Comparison of ENCODE assay signal across 19 cellular contexts in the genomic region with DNA sequence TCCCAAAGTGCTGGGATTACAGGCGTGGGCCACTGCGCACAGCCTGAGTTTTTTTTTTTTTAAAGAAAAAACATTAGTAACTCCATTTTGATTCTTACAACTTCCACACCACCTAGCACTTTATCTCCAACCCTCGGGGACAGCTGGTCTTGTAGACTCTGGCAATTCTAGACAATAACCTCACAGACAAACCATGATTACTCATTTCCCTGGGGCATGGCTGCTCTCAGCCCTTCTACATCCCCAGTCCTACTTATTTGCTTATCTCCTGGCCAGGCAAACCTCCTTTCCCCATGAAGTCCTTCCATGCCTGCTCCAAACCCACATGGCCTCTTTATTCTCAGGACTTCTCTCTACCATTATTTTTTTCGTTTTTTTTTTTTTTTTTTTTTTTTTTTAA.
DNase-seq lines count a peak whose midpoint lies in the region; ATAC-seq and TF ChIP-seq lines count a peak whose summit lies in the region.
"Had no signal": no experiment of that assay in that cellular context is flagged by ENCODE, and none has a peak within 500 bp of the region (broad histone marks: within the 10 kb centered on the region; RNA-seq: fewer than 3 reads in every experiment).

No MANE protein-coding gene starts in this region.

- no TSS peak for BruUV-seq in IMR-90 (replicated peaks; lab: Mats Ljungman, UMichigan)

- H3K4me2 ChIP-seq in IMR-90 (ENCODE audit: low read depth, low read length), result no peak overlapping the region
- no peak overlapping the region for H3K4me2 ChIP-seq in mesenchymal stem cell (ENCODE audit: low read length, poor library complexity, severe bottlenecking)

- H3K18ac ChIP-seq in IMR-90 (ENCODE audit: low read depth, low read length) (no peak overlapping the region), mesenchymal stem cell (ENCODE audit: low read depth in 1 of 2, low read length in 2 of 2) (no peak overlapping the region)

- H3K14ac ChIP-seq in IMR-90 (replicated peaks; ENCODE audit: low read depth, low read length), result no peak overlapping the region
- H3K14ac ChIP-seq in mesenchymal stem cell (ENCODE audit: low read length in 2 of 2), result no peak overlapping the region

- no peak overlapping the region for H2AFZ ChIP-seq in IMR-90 (replicated peaks; ENCODE audit: low read length, poor library complexity)
- no peak overlapping the region for H2AFZ ChIP-seq in mesenchymal stem cell (ENCODE audit: low read depth, low read length)

- H4K8ac ChIP-seq in IMR-90 (ENCODE audit: low read depth in 2 of 2, low read length in 2 of 2), result no peak overlapping the region
- H4K8ac ChIP-seq in mesenchymal stem cell (ENCODE audit: low read length), result no peak overlapping the region

- no peaks in the 10 kb centered on the region for H3K9me3 ChIP-seq in CD4-positive, alpha-beta T cell (ENCODE audit: control insufficient read depth, low read length)
- H3K9me3 ChIP-seq in IMR-90 (ENCODE audit: control insufficient read depth, insufficient read depth, low read length) (no peaks in the 10 kb centered on the region; the same call in 1 of the 2 replicates), mesenchymal stem cell (ENCODE audit: control insufficient read depth, low read length) (no peaks in the 10 kb centered on the region)
- H3K9me3 ChIP-seq: adrenal gland had no signal

- TF ChIP-seq RAD21 in IMR-90 (IDR thresholded peaks at IDR 0.05; ENCODE audit: low read length), result no peak

- intact Hi-C loops in CD4-positive, alpha-beta T cell (cut with DNase I, micrococcal nuclease), result no loop called here
- intact Hi-C loops in IMR-90 (cut with micrococcal nuclease), result no loop called here
- intact Hi-C loops in natural killer cell (cut with micrococcal nuclease), result no loop called here
- intact Hi-C loops in activated T-helper 2 cell treated with anti-CD3 and anti-CD28 coated beads, Interferon-gamma antibody, Interleukin-2, Interleukin-4, amounts not matched to agents 10 μg/mL and 5 μg/mL and 100 μg/mL, durations not matched to agents 14 hours and 24 hours and 36 hours (cut with micrococcal nuclease), result no loop called here

- no peak overlapping the region for H3K27ac ChIP-seq in CD4-positive, alpha-beta T cell (ENCODE audit: low read depth, low read length)
- no peak overlapping the region for H3K27ac ChIP-seq in IMR-90 (ENCODE audit: insufficient read depth, low read length)
- no peak overlapping the region for H3K27ac ChIP-seq in mesenchymal stem cell (ENCODE audit: low read length, poor library complexity, severe bottlenecking)
- H3K27ac ChIP-seq: adrenal gland, skin epidermis had no signal

- H4K5ac ChIP-seq in IMR-90 (ENCODE audit: low read depth, low read length), result no peak overlapping the region

- H3K23ac ChIP-seq in IMR-90 (ENCODE audit: low read depth, low read length), result no peak overlapping the region
- no peak overlapping the region for H3K23ac ChIP-seq in mesenchymal stem cell (ENCODE audit: low read length in 2 of 2)

- no peaks in the 10 kb centered on the region for H3K4me1 Mint-ChIP-seq in CD4-positive, alpha-beta T cell (ENCODE audit: low read depth)
- H3K4me1 Mint-ChIP-seq in T-helper 2 cell treated with Interferon-gamma antibody and Interleukin-4, amounts not matched to agents 5 μg/mL and 100 μg/mL, for 36 hours (ENCODE audit: low read depth), result peaks cover 4% of the 10 kb centered on the region
- peaks cover 0 to 5% of the 10 kb centered on the region in 2 donors for H3K4me1 Mint-ChIP-seq in natural killer cell
- H3K4me1 Mint-ChIP-seq in activated T-helper 2 cell treated with anti-CD3 and anti-CD28 coated beads, Interferon-gamma antibody, Interleukin-2, Interleukin-4, amounts not matched to agents 10 μg/mL and 5 μg/mL and 100 μg/mL, durations not matched to agents 14 hours and 24 hours and 36 hours (ENCODE audit: low read depth), result peaks cover 7% of the 10 kb centered on the region
- H3K4me1 Mint-ChIP-seq: activated CD4-positive, alpha-beta T cell treated with anti-CD3 and anti-CD28 coated beads for 36 hours had no signal

- H2BK20ac ChIP-seq in IMR-90 (ENCODE audit: low read depth, low read length), result no peak overlapping the region

- no peak overlapping the region for H3K9ac ChIP-seq in IMR-90 (ENCODE audit: low read depth, low read length)
- peak overlapping the region; percentile 33 for H3K9ac ChIP-seq in mesenchymal stem cell (ENCODE audit: low read length)

- DNase-seq in CD4-positive, alpha-beta T cell, result no peak
- DNase-seq in IMR-90 (peak; percentile 52), dermis blood vessel endothelial cell (peak; percentile 56), mesenchymal stem cell (peak; percentile 40), natural killer cell (no peak)
- no peak for DNase-seq in T-helper 2 cell treated with Interferon-gamma antibody and Interleukin-4, amounts not matched to agents 5 μg/mL and 100 μg/mL, for 36 hours (ENCODE audit: low spot score)
- no peak for DNase-seq in activated T-helper 2 cell treated with anti-CD3 and anti-CD28 coated beads, Interferon-gamma antibody, Interleukin-2, Interleukin-4, amounts not matched to agents 10 μg/mL and 5 μg/mL and 100 μg/mL, durations not matched to agents 14 hours and 24 hours and 36 hours (ENCODE audit: low spot score)
- DNase-seq: activated CD4-positive, alpha-beta T cell treated with anti-CD3 and anti-CD28 coated beads for 36 hours; adrenal gland; CD4-positive, CD25-positive, alpha-beta regulatory T cell; head of caudate nucleus; NCI-H1417; NCI-H510A treated with DMSO at 0.1 percent for 48 hours; stimulated activated naive CD8-positive, alpha-beta T cell treated with anti-CD3 and anti-CD28 coated beads, Interleukin-15, amount 100 ng/mL, for 72 hours had no signal

- H2AK9ac ChIP-seq in IMR-90 (replicated peaks; ENCODE audit: low read depth, low read length, poor library complexity), result no peak overlapping the region

- no peak for ATAC-seq in CD4-positive, alpha-beta T cell (ENCODE audit: poor library complexity)
- ATAC-seq in IMR-90 (ENCODE audit: low read depth) (no peak), natural killer cell (no peak), HG02588 (IDR thresholded peaks at IDR 0.05; ENCODE audit: unreplicated experiment) (no peak)
- ATAC-seq: activated CD4-positive, alpha-beta T cell treated with anti-CD3 and anti-CD28 coated beads for 36 hours; HCT116; Panc1; stimulated activated naive CD8-positive, alpha-beta T cell treated with anti-CD3 and anti-CD28 coated beads, Interleukin-15, amount 100 ng/mL, for 72 hours had no signal

- no peak overlapping the region for H2BK120ac ChIP-seq in IMR-90 (ENCODE audit: low read depth, low read length)
- no peak overlapping the region for H2BK120ac ChIP-seq in mesenchymal stem cell (ENCODE audit: low read depth, low read length)

- in situ Hi-C loops in IMR-90 (cut with MboI; ENCODE audit: low sequenced_read_pairs), result loop anchor here (25.0 kb wide), 1 partner anchor 581 kb away; no protein-coding TSS in a partner anchor

- H3K9me1 ChIP-seq in IMR-90 (ENCODE audit: insufficient read depth, low read length), result no peaks in the 10 kb centered on the region

- POLR2A ChIA-PET in CD4-positive, alpha-beta T cell (lab: Charles Lee), result no interaction called here
- POLR2A ChIA-PET in IMR-90 (lab: Charles Lee; ENCODE audit: unreplicated experiment), result no interaction called here

- H3K4me3 ChIP-seq in IMR-90 (ENCODE audit: insufficient read depth, low read depth, low read length), result no peak overlapping the region
- H3K4me3 ChIP-seq in mesenchymal stem cell (ENCODE audit: insufficient read depth in 1 of 2, low read depth in 1 of 2, low read length in 2 of 2), result no peak overlapping the region
- H3K4me3 ChIP-seq: adrenal gland, skin epidermis had no signal

- H3K9me3 Mint-ChIP-seq in CD4-positive, alpha-beta T cell, result no peaks in the 10 kb centered on the region
- H3K9me3 Mint-ChIP-seq in T-helper 2 cell treated with Interferon-gamma antibody and Interleukin-4, amounts not matched to agents 5 μg/mL and 100 μg/mL, for 36 hours, result no peaks in the 10 kb centered on the region
- no peaks in the 10 kb centered on the region for H3K9me3 Mint-ChIP-seq in natural killer cell
- H3K9me3 Mint-ChIP-seq in activated T-helper 2 cell treated with anti-CD3 and anti-CD28 coated beads, Interferon-gamma antibody, Interleukin-2, Interleukin-4, amounts not matched to agents 10 μg/mL and 5 μg/mL and 100 μg/mL, durations not matched to agents 14 hours and 24 hours and 36 hours, result peaks cover 3% of the 10 kb centered on the region
- H3K9me3 Mint-ChIP-seq: stimulated activated naive CD8-positive, alpha-beta T cell treated with anti-CD3 and anti-CD28 coated beads, Interleukin-15, amount 100 ng/mL, for 72 hours; T-helper 1 cell treated with Interleukin-12 subunit alpha and Interleukin-12 subunit beta and Interleukin-4 antibody, amounts not matched to agents 30 μg/mL and 1 μg/mL, for 36 hours had no signal

- H3K4me3 Mint-ChIP-seq in CD4-positive, alpha-beta T cell, result no peak overlapping the region
- no peak overlapping the region for H3K4me3 Mint-ChIP-seq in T-helper 2 cell treated with Interferon-gamma antibody and Interleukin-4, amounts not matched to agents 5 μg/mL and 100 μg/mL, for 36 hours
- no peak overlapping the region for H3K4me3 Mint-ChIP-seq in natural killer cell
- no peak overlapping the region for H3K4me3 Mint-ChIP-seq in activated T-helper 2 cell treated with anti-CD3 and anti-CD28 coated beads, Interferon-gamma antibody, Interleukin-2, Interleukin-4, amounts not matched to agents 10 μg/mL and 5 μg/mL and 100 μg/mL, durations not matched to agents 14 hours and 24 hours and 36 hours (ENCODE audit: low read depth)
- H3K4me3 Mint-ChIP-seq: activated CD4-positive, alpha-beta T cell treated with anti-CD3 and anti-CD28 coated beads for 36 hours; stimulated activated naive CD8-positive, alpha-beta T cell treated with anti-CD3 and anti-CD28 coated beads, Interleukin-15, amount 100 ng/mL, for 72 hours; T-helper 1 cell treated with Interleukin-12 subunit alpha and Interleukin-12 subunit beta and Interleukin-4 antibody, amounts not matched to agents 30 μg/mL and 1 μg/mL, for 36 hours had no signal

- H3K27me3 Mint-ChIP-seq in CD4-positive, alpha-beta T cell, result no peaks in the 10 kb centered on the region
- no peaks in the 10 kb centered on the region for H3K27me3 Mint-ChIP-seq in T-helper 2 cell treated with Interferon-gamma antibody and Interleukin-4, amounts not matched to agents 5 μg/mL and 100 μg/mL, for 36 hours (ENCODE audit: low read depth)
- no peaks in the 10 kb centered on the region for H3K27me3 Mint-ChIP-seq in natural killer cell (ENCODE audit: low read depth in 2 of 2)
- H3K27me3 Mint-ChIP-seq in activated T-helper 2 cell treated with anti-CD3 and anti-CD28 coated beads, Interferon-gamma antibody, Interleukin-2, Interleukin-4, amounts not matched to agents 10 μg/mL and 5 μg/mL and 100 μg/mL, durations not matched to agents 14 hours and 24 hours and 36 hours (ENCODE audit: low read depth), result no peaks in the 10 kb centered on the region
- H3K27me3 Mint-ChIP-seq: activated CD4-positive, alpha-beta T cell treated with anti-CD3 and anti-CD28 coated beads for 36 hours; CD4-positive, CD25-positive, alpha-beta regulatory T cell; stimulated activated naive CD8-positive, alpha-beta T cell treated with anti-CD3 and anti-CD28 coated beads, Interleukin-15, amount 100 ng/mL, for 72 hours had no signal

- CTCF ChIA-PET in CD4-positive, alpha-beta T cell (lab: Charles Lee), result interaction anchor here (0.6 to 0.7 kb wide), 2 partner anchors 163 to 1381 kb away, joined by 3 to 4 read pairs; no protein-coding TSS in a partner anchor
- CTCF ChIA-PET in IMR-90 (lab: Yijun Ruan, JAX), result interaction anchor here (0.9 kb wide), 1 partner anchor 17 kb away, joined by 3 read pairs; no protein-coding TSS in a partner anchor

- TF ChIP-seq CTCF in CD4-positive, alpha-beta T cell (IDR thresholded peaks at IDR 0.05), result no peak
- TF ChIP-seq CTCF in IMR-90 (conservative IDR thresholded peaks at IDR 0.05; ENCODE audit: low read depth, low read length), result no peak
- no peak for TF ChIP-seq CTCF in natural killer cell (IDR thresholded peaks at IDR 0.05)

- H2AK5ac ChIP-seq in IMR-90 (ENCODE audit: low read depth, low read length) (no peak overlapping the region), mesenchymal stem cell (ENCODE audit: low read length, severe bottlenecking) (no peak overlapping the region)

- H3K79me1 ChIP-seq in IMR-90 (ENCODE audit: low read depth in 1 of 2, low read length in 2 of 2), result no peaks in the 10 kb centered on the region
- no peaks in the 10 kb centered on the region for H3K79me1 ChIP-seq in mesenchymal stem cell (replicated peaks; ENCODE audit: low read length, poor library complexity, severe bottlenecking)

- H3K4me1 ChIP-seq in IMR-90 (ENCODE audit: control insufficient read depth, insufficient read depth, low read length) (peaks cover 6% of the 10 kb centered on the region), mesenchymal stem cell (ENCODE audit: control insufficient read depth, insufficient read depth, low read depth, low read length) (peaks cover 11% of the 10 kb centered on the region)

- H2BK12ac ChIP-seq in mesenchymal stem cell (ENCODE audit: low read length in 2 of 2), result no peak overlapping the region

- peaks cover 4% of the 10 kb centered on the region for H3K36me3 Mint-ChIP-seq in CD4-positive, alpha-beta T cell (ENCODE audit: low read depth)
- H3K36me3 Mint-ChIP-seq in T-helper 2 cell treated with Interferon-gamma antibody and Interleukin-4, amounts not matched to agents 5 μg/mL and 100 μg/mL, for 36 hours (ENCODE audit: low read depth), result peaks cover 5% of the 10 kb centered on the region
- H3K36me3 Mint-ChIP-seq in natural killer cell, result peaks cover 12% of the 10 kb centered on the region
- H3K36me3 Mint-ChIP-seq in activated T-helper 2 cell treated with anti-CD3 and anti-CD28 coated beads, Interferon-gamma antibody, Interleukin-2, Interleukin-4, amounts not matched to agents 10 μg/mL and 5 μg/mL and 100 μg/mL, durations not matched to agents 14 hours and 24 hours and 36 hours (ENCODE audit: low read depth), result peaks cover 10% of the 10 kb centered on the region

- no peak overlapping the region for H3K56ac ChIP-seq in IMR-90 (ENCODE audit: extremely low read depth, insufficient read depth, low read length)

- H4K91ac ChIP-seq in IMR-90 (ENCODE audit: insufficient read depth, low read depth, low read length), result no peak overlapping the region
- H4K91ac ChIP-seq in mesenchymal stem cell (ENCODE audit: low read length), result no peak overlapping the region

- no peaks in the 10 kb centered on the region; the same call in 1 of the 2 replicates for H4K20me1 ChIP-seq in IMR-90 (ENCODE audit: insufficient read depth, low read length)

- WGBS in IMR-90 (ENCODE audit: extremely low coverage in 2 of 2, insufficient read length in 1 of 2), 2 experiments, result 88% methylated on average over 1 of the region's 4 CpGs; no CpG with 5 or more reads in 1 of the 2 experiments
- 85% methylated on average over 4 of the region's 4 CpGs for WGBS in mesenchymal stem cell

- dilution Hi-C loops in IMR-90 (cut with HindIII; ENCODE audit: low sequenced_read_pairs, unreplicated experiment), result no loop called here

- TF ChIP-seq POLR2A in IMR-90 (IDR thresholded peaks at IDR 0.05; ENCODE audit: low read depth, low read length), result no peak

- H3K36me3 ChIP-seq in IMR-90 (ENCODE audit: control insufficient read depth, insufficient read depth, low read length), result peaks cover 3% of the 10 kb centered on the region
- peaks cover 16 to 35% of the 10 kb centered on the region in 2 experiments for H3K36me3 ChIP-seq in mesenchymal stem cell (ENCODE audit: control insufficient read depth in 1 of 2, insufficient read depth in 2 of 2, low read depth in 1 of 2, low read length in 2 of 2)
- H3K36me3 ChIP-seq: adrenal gland had no signal

- H3K4ac ChIP-seq in IMR-90 (ENCODE audit: low read depth, low read length) (no peak overlapping the region), mesenchymal stem cell (ENCODE audit: low read depth in 1 of 2, low read length in 2 of 2) (no peak overlapping the region)

- H2BK5ac ChIP-seq in IMR-90 (ENCODE audit: low read depth, low read length, poor library complexity, severe bottlenecking) (no peak overlapping the region), mesenchymal stem cell (ENCODE audit: low read depth, low read length, poor library complexity, severe bottlenecking) (no peak overlapping the region)

- H3K27ac Mint-ChIP-seq in CD4-positive, alpha-beta T cell, result peak overlapping the region; percentile 56
- no peak overlapping the region for H3K27ac Mint-ChIP-seq in T-helper 2 cell treated with Interferon-gamma antibody and Interleukin-4, amounts not matched to agents 5 μg/mL and 100 μg/mL, for 36 hours
- H3K27ac Mint-ChIP-seq in natural killer cell, result no peak overlapping the region
- no peak overlapping the region for H3K27ac Mint-ChIP-seq in activated T-helper 2 cell treated with anti-CD3 and anti-CD28 coated beads, Interferon-gamma antibody, Interleukin-2, Interleukin-4, amounts not matched to agents 10 μg/mL and 5 μg/mL and 100 μg/mL, durations not matched to agents 14 hours and 24 hours and 36 hours
- H3K27ac Mint-ChIP-seq: activated CD4-positive, alpha-beta T cell treated with anti-CD3 and anti-CD28 coated beads for 36 hours; T-helper 1 cell treated with Interleukin-12 subunit alpha and Interleukin-12 subunit beta and Interleukin-4 antibody, amounts not matched to agents 30 μg/mL and 1 μg/mL, for 36 hours had no signal

- H2BK15ac ChIP-seq in IMR-90 (ENCODE audit: low read depth, low read length) (no peak overlapping the region), mesenchymal stem cell (ENCODE audit: low read depth, poor library complexity, severe bottlenecking) (no peak overlapping the region)

- H3K27me3 ChIP-seq in CD4-positive, alpha-beta T cell (ENCODE audit: control insufficient read depth, insufficient read depth, low read length), result no peaks in the 10 kb centered on the region
- H3K27me3 ChIP-seq in IMR-90 (ENCODE audit: control insufficient read depth, insufficient read depth, low read length) (no peaks in the 10 kb centered on the region), mesenchymal stem cell (ENCODE audit: control insufficient read depth in 1 of 2, insufficient read depth in 1 of 2, low read length in 2 of 2) (no peaks in the 10 kb centered on the region)
- H3K27me3 ChIP-seq: adrenal gland had no signal

Comparison
In these comparisons a context has a peak if more than half of its experiments do, and no peak if none do; other contexts are left out.
1. DNase-seq: peak in IMR-90 (single experiment), dermis blood vessel endothelial cell (single experiment) and mesenchymal stem cell (single experiment); none in CD4-positive, alpha-beta T cell (0 of 10), T-helper 2 cell treated with Interferon-gamma antibody and Interleukin-4, amounts not matched to agents 5 μg/mL and 100 μg/mL, for 36 hours (single experiment), natural killer cell (single experiment) and activated T-helper 2 cell treated with anti-CD3 and anti-CD28 coated beads, Interferon-gamma antibody, Interleukin-2, Interleukin-4, amounts not matched to agents 10 μg/mL and 5 μg/mL and 100 μg/mL, durations not matched to agents 14 hours and 24 hours and 36 hours (single experiment).